8 cellular contexts compared by ENCODE assay signal in genomic region chr12:93624595-93625294, GRCh38. TPM values are rescaled to one million over a fixed set of nuclear protein-coding genes. Genes with fewer than 3 reads are reported as not detected.
DNase-seq lines count a peak whose midpoint lies in the region; ATAC-seq and TF ChIP-seq lines count a peak whose summit lies in the region.

No MANE protein-coding gene starts in this region.

- H3K23ac ChIP-seq in IMR-90 (ENCODE audit: low read depth, low read length): peak overlapping the region; percentile 85

- H4K20me1 ChIP-seq in IMR-90 (ENCODE audit: insufficient read depth, low read length): no peaks in the 10 kb centered on the region

- POLR2A ChIA-PET in IMR-90 (lab: Charles Lee; ENCODE audit: unreplicated experiment): no interaction called here

- intact Hi-C loops in IMR-90 (cut with micrococcal nuclease) (no loop called here), posterior cingulate gyrus (cut with DNase I) (no loop called here)

- in situ Hi-C loops in IMR-90 (cut with MboI; ENCODE audit: low sequenced_read_pairs): no loop called here

- peak overlapping the region; percentile 98 for H2BK120ac ChIP-seq in IMR-90 (ENCODE audit: low read depth, low read length)

- H3K4me3 ChIP-seq in IMR-90 (ENCODE audit: insufficient read depth, low read depth, low read length): no peak overlapping the region
- H3K4me3 ChIP-seq in foreskin fibroblast (ENCODE audit: low read depth in 1 of 2, low read length in 2 of 2): peak overlapping the region in 1 of 2 donors; percentile 3

- 0% methylated on average over 1 of the region's 2 CpGs; no CpG with 5 or more reads in 1 of the 2 experiments for WGBS in IMR-90 (ENCODE audit: extremely low coverage in 2 of 2, insufficient read length in 1 of 2), 2 experiments

- H4K8ac ChIP-seq in IMR-90 (ENCODE audit: low read depth in 2 of 2, low read length in 2 of 2): peak overlapping the region; percentile 64 to 99

- H3K4me1 ChIP-seq in IMR-90 (ENCODE audit: control insufficient read depth, insufficient read depth, low read length): peaks cover 15% of the 10 kb centered on the region

- no peak for TF ChIP-seq CTCF in IMR-90 (conservative IDR thresholded peaks at IDR 0.05; ENCODE audit: low read depth, low read length)
- TF ChIP-seq CTCF in foreskin fibroblast (IDR thresholded peaks at IDR 0.05; ENCODE audit: low read depth, low read length): no peak

- no peak for TF ChIP-seq RAD21 in IMR-90 (IDR thresholded peaks at IDR 0.05; ENCODE audit: low read length)

- H4K5ac ChIP-seq in IMR-90 (ENCODE audit: low read depth, low read length): peak overlapping the region; percentile 89; the same call in 1 of the 2 replicates

- peak overlapping the region; percentile 88 for H4K91ac ChIP-seq in IMR-90 (ENCODE audit: insufficient read depth, low read depth, low read length)

- H2BK20ac ChIP-seq in IMR-90 (ENCODE audit: low read depth, low read length): peak overlapping the region; percentile 98

- peak overlapping the region; percentile 88 for H3K18ac ChIP-seq in IMR-90 (ENCODE audit: low read depth, low read length)

- peak overlapping the region; percentile 99 for H3K4ac ChIP-seq in IMR-90 (ENCODE audit: low read depth, low read length)

- no peaks in the 10 kb centered on the region for H3K36me3 ChIP-seq in IMR-90 (ENCODE audit: control insufficient read depth, insufficient read depth, low read length)

- peaks cover 5% of the 10 kb centered on the region; the same call in 1 of the 2 replicates for H3K9me3 ChIP-seq in IMR-90 (ENCODE audit: control insufficient read depth, insufficient read depth, low read length)

- peak overlapping the region; percentile 99 for H2BK5ac ChIP-seq in IMR-90 (ENCODE audit: low read depth, low read length, poor library complexity, severe bottlenecking)

- dilution Hi-C loops in IMR-90 (cut with HindIII; ENCODE audit: low sequenced_read_pairs, unreplicated experiment): no loop called here

- no TSS peak for BruUV-seq in IMR-90 (replicated peaks; lab: Mats Ljungman, UMichigan)

- peaks cover 6% of the 10 kb centered on the region for H3K9me1 ChIP-seq in IMR-90 (ENCODE audit: insufficient read depth, low read length)

- CTCF ChIA-PET in IMR-90 (lab: Yijun Ruan, JAX): interaction anchor here (0.6 kb wide), 2 partner anchors 50 to 477 kb away, joined by 3 to 6 read pairs; no protein-coding TSS in a partner anchor

- peak overlapping the region; percentile 63 for H2AK5ac ChIP-seq in IMR-90 (ENCODE audit: low read depth, low read length)

- H3K9ac ChIP-seq in IMR-90 (ENCODE audit: low read depth, low read length): no peak overlapping the region; the same call in 1 of the 2 replicates

- peak overlapping the region; percentile 81; the same call in 1 of the 2 replicates for H3K4me2 ChIP-seq in IMR-90 (ENCODE audit: low read depth, low read length)

- no peak overlapping the region for H2AK9ac ChIP-seq in IMR-90 (replicated peaks; ENCODE audit: low read depth, low read length, poor library complexity)

- H2AFZ ChIP-seq in IMR-90 (replicated peaks; ENCODE audit: low read length, poor library complexity): no peak overlapping the region

- DNase-seq in GM04504 (ENCODE audit: low read depth) (peak; percentile 92), IMR-90 (peak; percentile 98), foreskin fibroblast (peak; percentile 88 to 90), NCI-H1105 (lab: John Stamatoyannopoulos, UW) (no peak), NCI-H524 (lab: John Stamatoyannopoulos, UW) (no peak), posterior cingulate gyrus (no peak)
- DNase-seq in activated CD4-positive, alpha-beta T cell treated with anti-CD3 and anti-CD28 coated beads, Interleukin-2, amount 50 U/mL, for 48 hours: no peak

- peak overlapping the region; percentile 89 for H3K14ac ChIP-seq in IMR-90 (replicated peaks; ENCODE audit: low read depth, low read length)

- peak overlapping the region; percentile 61; the same call in 2 of the 3 replicates for H2BK15ac ChIP-seq in IMR-90 (ENCODE audit: low read depth, low read length)

- H3K27me3 ChIP-seq in IMR-90 (ENCODE audit: control insufficient read depth, insufficient read depth, low read length): no peaks in the 10 kb centered on the region

- ATAC-seq in GM21737 (IDR thresholded peaks at IDR 0.05; ENCODE audit: unreplicated experiment) (peak; percentile 83), IMR-90 (ENCODE audit: low read depth) (peak; percentile 85)

- H3K79me1 ChIP-seq in IMR-90 (ENCODE audit: low read depth in 1 of 2, low read length in 2 of 2): peaks cover 0 to 26% of the 10 kb centered on the region in 2 experiments; a peak in 2 of 4 replicates

- peak overlapping the region; percentile 97 for H3K56ac ChIP-seq in IMR-90 (ENCODE audit: extremely low read depth, insufficient read depth, low read length)

- peak overlapping the region; percentile 80; the same call in 1 of the 2 replicates for H3K27ac ChIP-seq in IMR-90 (ENCODE audit: insufficient read depth, low read length)

- TF ChIP-seq POLR2A in IMR-90 (IDR thresholded peaks at IDR 0.05; ENCODE audit: low read depth, low read length): peak; percentile 34; the same call in 1 of the 2 replicates

TF ChIP-seq in IMR-90, 13 proteins besides CTCF, POLR2A, EP300 and RAD21:
- TF ChIP-seq RCOR1 (IDR thresholded peaks at IDR 0.05; ENCODE audit: insufficient replicate concordance, low read length) (no peak), RFX5 (IDR thresholded peaks at IDR 0.05; ENCODE audit: low read depth, low read length) (no peak), CEBPB (IDR thresholded peaks at IDR 0.05; ENCODE audit: low read depth, low read length) (no peak), USF2 (IDR thresholded peaks at IDR 0.05; ENCODE audit: low read depth, low read length) (no peak), MXI1 (IDR thresholded peaks at IDR 0.05; ENCODE audit: borderline replicate concordance, low read depth, low read length) (no peak), ELK1 (IDR thresholded peaks at IDR 0.05; ENCODE audit: borderline replicate concordance, low read depth, low read length) (no peak), MAFK (IDR thresholded peaks at IDR 0.05; ENCODE audit: low read depth, low read length) (no peak), FOS (IDR thresholded peaks at IDR 0.05; ENCODE audit: low read depth, low read length) (peak; percentile 100), SMC3 (IDR thresholded peaks at IDR 0.05; ENCODE audit: low read depth, low read length) (no peak), NFE2L2 (IDR thresholded peaks at IDR 0.05; ENCODE audit: low read depth, low read length) (peak; percentile 83), CHD1 (IDR thresholded peaks at IDR 0.05; ENCODE audit: low read depth, low read length) (no peak), BHLHE40 (IDR thresholded peaks at IDR 0.05; ENCODE audit: low read depth, low read length) (peak; percentile 54; the same call in 1 of the 2 replicates), MAZ (IDR thresholded peaks at IDR 0.05; ENCODE audit: borderline replicate concordance, low read depth, low read length) (no peak)

RNA-seq across cellular contexts. Expression of gene SOCS2, which starts 52.3 kb away (rescaled TPM):
- total RNA-seq in IMR-90 (2012; rRNA removed): 12.0 and 19.4 TPM in 2 replicates
- polyA plus RNA-seq in IMR-90 (2012; rRNA removed): 12.4 and 13.5 TPM in 2 replicates
- 8.8 and 13.5 TPM in 2 replicates for polyA plus RNA-seq in IMR-90 (2012; cell fraction: cytosol; rRNA removed)
- polyA plus RNA-seq in IMR-90 (2012; cell fraction: nucleus; rRNA removed; ENCODE audit: low replicate concordance): 17.3 and 33.3 TPM in 2 replicates

RNA-seq across cellular contexts. Expression of gene CRADD, which starts 52.4 kb away (rescaled TPM):
- 12.2 and 14.0 TPM in 2 replicates for total RNA-seq in IMR-90 (2012; rRNA removed)
- polyA plus RNA-seq in IMR-90 (2012; rRNA removed): 10.9 and 11.1 TPM in 2 replicates
- 9.5 and 10.5 TPM in 2 replicates for polyA plus RNA-seq in IMR-90 (2012; cell fraction: cytosol; rRNA removed)
- 3.7 and 4.2 TPM in 2 replicates for polyA plus RNA-seq in IMR-90 (2012; cell fraction: nucleus; rRNA removed; ENCODE audit: low replicate concordance)

Comparison
In these comparisons a context has a peak if more than half of its experiments do, and no peak if none do; other contexts are left out.
1. DNase-seq: peak in GM04504 (single experiment), IMR-90 (single experiment) and foreskin fibroblast (2 of 2); none in activated CD4-positive, alpha-beta T cell treated with anti-CD3 and anti-CD28 coated beads, Interleukin-2, amount 50 U/mL, for 48 hours (0 of 2), NCI-H1105 (single experiment), NCI-H524 (0 of 2) and posterior cingulate gyrus (0 of 10).